In genomic region chr2:70995227-70995729, GRCh38 we compare ENCODE assay signal across 8 cellular contexts. TPM values are rescaled to one million over a fixed set of nuclear protein-coding genes. Genes with fewer than 3 reads are reported as not detected.
DNase-seq lines count a peak whose midpoint lies in the region; ATAC-seq and TF ChIP-seq lines count a peak whose summit lies in the region.

No MANE protein-coding gene starts in this region.

- peaks cover 27% of the 10 kb centered on the region for H3K27me3 Mint-ChIP-seq in WTC11 (ENCODE audit: low read depth)

- peak overlapping the region; percentile 97 for H2AFZ ChIP-seq in mesenchymal stem cell (ENCODE audit: low read depth, low read length)

- peak overlapping the region in 1 of 2 experiments; percentile 82 for H3K18ac ChIP-seq in mesenchymal stem cell (ENCODE audit: low read depth in 1 of 2, low read length in 2 of 2)

- no peaks in the 10 kb centered on the region for H3K9me3 Mint-ChIP-seq in WTC11

- H3K27me3 ChIP-seq in mesenchymal stem cell (ENCODE audit: control insufficient read depth in 1 of 2, insufficient read depth in 1 of 2, low read length in 2 of 2), result no peaks in the 10 kb centered on the region
- no peaks in the 10 kb centered on the region for H3K27me3 ChIP-seq in subcutaneous abdominal adipose tissue (ENCODE audit: control insufficient read depth in 5 of 5, insufficient read depth in 4 of 5, low read length in 5 of 5)

- H3K9ac ChIP-seq in mesenchymal stem cell (ENCODE audit: low read length) (peak overlapping the region; percentile 79), subcutaneous abdominal adipose tissue (ENCODE audit: low read length in 5 of 5) (peak overlapping the region in 4 of 5 donors; percentile 57 to 80 (median 72))

- H4K8ac ChIP-seq in mesenchymal stem cell (ENCODE audit: low read length), result peak overlapping the region; percentile 52

- H3K4me3 ChIP-seq in mesenchymal stem cell (ENCODE audit: insufficient read depth in 1 of 2, low read depth in 1 of 2, low read length in 2 of 2) (peak overlapping the region; percentile 66 to 84), subcutaneous abdominal adipose tissue (ENCODE audit: low read depth in 1 of 5, low read length in 5 of 5) (peak overlapping the region; percentile 83 to 91 (median 85))

- no peak overlapping the region for H3K27ac Mint-ChIP-seq in WTC11

- POLR2A ChIA-PET in WTC11 (lab: Charles Lee), result no interaction called here

- CTCF ChIA-PET in WTC11 (lab: Charles Lee), result no interaction called here

- WGBS in mesenchymal stem cell, result 5% methylated on average over 16 of the region's 18 CpGs

- H2BK15ac ChIP-seq in mesenchymal stem cell (ENCODE audit: low read depth, poor library complexity, severe bottlenecking), result no peak overlapping the region

- H3K4ac ChIP-seq in mesenchymal stem cell (ENCODE audit: low read depth in 1 of 2, low read length in 2 of 2), result no peak overlapping the region

- no peak overlapping the region for H2BK5ac ChIP-seq in mesenchymal stem cell (ENCODE audit: low read depth, low read length, poor library complexity, severe bottlenecking)

- H4K91ac ChIP-seq in mesenchymal stem cell (ENCODE audit: low read length), result no peak overlapping the region

- H3K36me3 Mint-ChIP-seq in WTC11, result 0 out of 2 replicates have a peak, but pooled peaks cover 4% of the 10 kb centered on the region

- no peak overlapping the region for H3K14ac ChIP-seq in mesenchymal stem cell (ENCODE audit: low read length in 2 of 2)

- ATAC-seq in HG02588 (IDR thresholded peaks at IDR 0.05; ENCODE audit: unreplicated experiment), result peak; percentile 42
- ATAC-seq in WTC11, result peak; percentile 33

- H3K9me3 ChIP-seq in mesenchymal stem cell (ENCODE audit: control insufficient read depth, low read length) (no peaks in the 10 kb centered on the region), subcutaneous abdominal adipose tissue (ENCODE audit: control insufficient read depth in 5 of 5, low read length in 5 of 5) (no peaks in the 10 kb centered on the region)

- H3K4me1 ChIP-seq in mesenchymal stem cell (ENCODE audit: control insufficient read depth, insufficient read depth, low read depth, low read length), result peaks cover 14% of the 10 kb centered on the region
- peaks cover 12 to 29% (median 24%) of the 10 kb centered on the region in 5 donors for H3K4me1 ChIP-seq in subcutaneous abdominal adipose tissue (ENCODE audit: control insufficient read depth in 5 of 5, insufficient read depth in 5 of 5, low read length in 5 of 5)

- peak overlapping the region; percentile 86 for H3K4me3 Mint-ChIP-seq in WTC11

- no peak overlapping the region for H2BK120ac ChIP-seq in mesenchymal stem cell (ENCODE audit: low read depth, low read length)

- peak; percentile 12 for DNase-seq in activated CD4-positive, CD25-positive, alpha-beta regulatory T cell treated with anti-CD3 and anti-CD28 coated beads, Interleukin-2, amount 50 U/mL, for 16 hours (ENCODE audit: low read depth, low spot score)
- no peak for DNase-seq in activated CD4-positive, CD25-positive, alpha-beta regulatory T cell treated with anti-CD3 and anti-CD28 coated beads, Interleukin-2, amount 50 U/mL, for 72 hours
- DNase-seq in NCI-H1105 treated with DMSO at 0.1 percent for 48 hours (lab: John Stamatoyannopoulos, UW) (peak; percentile 69), WTC11 (ENCODE audit: low spot score) (peak; percentile 54), mesenchymal stem cell (peak; percentile 51)
- peak; percentile 53 for DNase-seq in effector CD4-positive, alpha-beta T cell

- H3K23ac ChIP-seq in mesenchymal stem cell (ENCODE audit: low read length in 2 of 2), result no peak overlapping the region

- TF ChIP-seq CTCF in WTC11 (IDR thresholded peaks at IDR 0.05), result no peak

- H3K4me2 ChIP-seq in mesenchymal stem cell (ENCODE audit: low read length, poor library complexity, severe bottlenecking), result peak overlapping the region; percentile 79

- H2AK5ac ChIP-seq in mesenchymal stem cell (ENCODE audit: low read length, severe bottlenecking), result no peak overlapping the region

- H2BK12ac ChIP-seq in mesenchymal stem cell (ENCODE audit: low read length in 2 of 2), result no peak overlapping the region

- peaks cover 17% of the 10 kb centered on the region for H3K4me1 Mint-ChIP-seq in WTC11

- peaks cover 25% of the 10 kb centered on the region for H3K79me1 ChIP-seq in mesenchymal stem cell (replicated peaks; ENCODE audit: low read length, poor library complexity, severe bottlenecking)

- H3K36me3 ChIP-seq in mesenchymal stem cell (ENCODE audit: control insufficient read depth in 1 of 2, insufficient read depth in 2 of 2, low read depth in 1 of 2, low read length in 2 of 2) (peaks cover 16 to 18% of the 10 kb centered on the region in 2 experiments), subcutaneous abdominal adipose tissue (ENCODE audit: control insufficient read depth in 5 of 5, insufficient read depth in 5 of 5, low read length in 5 of 5) (peaks cover 0 to 17% (median 16%) of the 10 kb centered on the region in 5 donors)

- H3K27ac ChIP-seq in mesenchymal stem cell (ENCODE audit: low read length, poor library complexity, severe bottlenecking) (no peak overlapping the region), subcutaneous abdominal adipose tissue (ENCODE audit: low read depth, low read length) (no peak overlapping the region)

TF ChIP-seq in WTC11, 78 proteins besides CTCF, POLR2A, EP300 and RAD21:
- TF ChIP-seq, protein P1, sequence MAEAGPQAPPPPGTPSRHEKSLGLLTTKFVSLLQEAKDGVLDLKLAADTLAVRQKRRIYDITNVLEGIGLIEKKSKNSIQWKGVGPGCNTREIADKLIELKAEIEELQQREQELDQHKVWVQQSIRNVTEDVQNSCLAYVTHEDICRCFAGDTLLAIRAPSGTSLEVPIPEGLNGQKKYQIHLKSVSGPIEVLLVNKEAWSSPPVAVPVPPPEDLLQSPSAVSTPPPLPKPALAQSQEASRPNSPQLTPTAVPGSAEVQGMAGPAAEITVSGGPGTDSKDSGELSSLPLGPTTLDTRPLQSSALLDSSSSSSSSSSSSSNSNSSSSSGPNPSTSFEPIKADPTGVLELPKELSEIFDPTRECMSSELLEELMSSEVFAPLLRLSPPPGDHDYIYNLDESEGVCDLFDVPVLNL (CRISPR knock-in tag; IDR thresholded peaks at IDR 0.05; ENCODE audit: borderline replicate concordance, low read depth), result no peak
- TF ChIP-seq NFATC4 (CRISPR knock-in tag; IDR thresholded peaks at IDR 0.05), result no peak
- 0 out of 2 replicates have a peak, but pooled peaks have one; percentile 19 for TF ChIP-seq FOXK1 (CRISPR knock-in tag; IDR thresholded peaks at IDR 0.05)
- no peak for TF ChIP-seq E2F1 (CRISPR knock-in tag; IDR thresholded peaks at IDR 0.05)
- no peak for TF ChIP-seq FOXP1 (CRISPR knock-in tag; IDR thresholded peaks at IDR 0.05; ENCODE audit: borderline replicate concordance)
- TF ChIP-seq, protein P2, sequence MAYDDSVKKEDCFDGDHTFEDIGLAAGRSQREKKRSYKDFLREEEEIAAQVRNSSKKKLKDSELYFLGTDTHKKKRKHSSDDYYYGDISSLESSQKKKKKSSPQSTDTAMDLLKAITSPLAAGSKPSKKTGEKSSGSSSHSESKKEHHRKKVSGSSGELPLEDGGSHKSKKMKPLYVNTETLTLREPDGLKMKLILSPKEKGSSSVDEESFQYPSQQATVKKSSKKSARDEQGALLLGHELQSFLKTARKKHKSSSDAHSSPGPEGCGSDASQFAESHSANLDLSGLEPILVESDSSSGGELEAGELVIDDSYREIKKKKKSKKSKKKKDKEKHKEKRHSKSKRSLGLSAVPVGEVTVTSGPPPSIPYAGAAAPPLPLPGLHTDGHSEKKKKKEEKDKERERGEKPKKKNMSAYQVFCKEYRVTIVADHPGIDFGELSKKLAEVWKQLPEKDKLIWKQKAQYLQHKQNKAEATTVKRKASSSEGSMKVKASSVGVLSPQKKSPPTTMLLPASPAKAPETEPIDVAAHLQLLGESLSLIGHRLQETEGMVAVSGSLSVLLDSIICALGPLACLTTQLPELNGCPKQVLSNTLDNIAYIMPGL (CRISPR knock-in tag; IDR thresholded peaks at IDR 0.05), result peak; percentile 16; the same call in 1 of the 2 replicates

RNA-seq across cellular contexts. Expression of gene TEX261, which starts 0.6 kb away (rescaled TPM):
- 15.2 to 18.3 TPM (median 17.0 TPM) in 3 replicates for total RNA-seq in WTC11 (2021)
- 82.9 TPM for polyA plus RNA-seq in mesenchymal stem cell (2013, experiment 1 of 2)
- 81.2 TPM for polyA plus RNA-seq in mesenchymal stem cell (2013, experiment 2 of 2)

RNA-seq across cellular contexts. Expression of gene ANKRD53, which starts 16.8 kb away (rescaled TPM):
- 0.39 to 0.81 TPM (median 0.80 TPM) in 3 replicates for total RNA-seq in WTC11 (2021)
- polyA plus RNA-seq in mesenchymal stem cell (2013, experiment 1 of 2), result 2.6 TPM
- polyA plus RNA-seq in mesenchymal stem cell (2013, experiment 2 of 2), result 2.5 TPM

RNA-seq across cellular contexts. Expression of gene ATP6V1B1, which starts 59.6 kb away (rescaled TPM):
- total RNA-seq in WTC11 (2021), result not detected in 3 replicates
- polyA plus RNA-seq in mesenchymal stem cell (2013, experiment 1 of 2), result not detected
- polyA plus RNA-seq in mesenchymal stem cell (2013, experiment 2 of 2), result 0.10 TPM
